13 cellular contexts compared by ENCODE assay signal in genomic region chr9:88418715-88419540, GRCh38. TPM values are rescaled to one million over a fixed set of nuclear protein-coding genes. Genes with fewer than 3 reads are reported as not detected.
DNase-seq lines count a peak whose midpoint lies in the region; ATAC-seq and TF ChIP-seq lines count a peak whose summit lies in the region.
"Had no signal": no experiment of that assay in that cellular context is flagged by ENCODE, and none has a peak within 500 bp of the region (broad histone marks: within the 10 kb centered on the region; RNA-seq: fewer than 3 reads in every experiment).

No MANE protein-coding gene starts in this region.

- RAD21 ChIA-PET in HCT116 (lab: Charles Lee; ENCODE audit: low non-redundant PET in 1 of 2, low total read pairs in 2 of 2, uncharacterized antibody in 2 of 2, unreplicated experiment in 2 of 2), result no interaction called here

- POLR2A ChIA-PET in HCT116 (lab: Charles Lee), result no interaction called here
- POLR2A ChIA-PET in activated CD8-positive, alpha-beta T cell treated with anti-CD3 and anti-CD28 coated beads for 36 hours (lab: Charles Lee), result interaction anchor here (0.7 kb wide), 1 partner anchor 9 kb away, joined by 3 read pairs; no protein-coding TSS in a partner anchor

- H4K20me1 ChIP-seq in HCT116 (ENCODE audit: insufficient read depth), result no peaks in the 10 kb centered on the region

- intact Hi-C loops in HCT116 (cut with micrococcal nuclease) (no loop called here), body of pancreas (cut with DNase I) (no loop called here)
- intact Hi-C loops in activated CD8-positive, alpha-beta T cell treated with anti-CD3 and anti-CD28 coated beads for 36 hours (cut with micrococcal nuclease), result no loop called here

- H3K27me3 ChIP-seq in HCT116 (ENCODE audit: insufficient read depth, low read length) (no peaks in the 10 kb centered on the region), foreskin keratinocyte (no peaks in the 10 kb centered on the region), body of pancreas (no peaks in the 10 kb centered on the region)
- H3K27me3 ChIP-seq: heart left ventricle, spleen, tibial artery had no signal

- no peak overlapping the region for H3K4me3 Mint-ChIP-seq in activated CD8-positive, alpha-beta T cell treated with anti-CD3 and anti-CD28 coated beads for 36 hours
- H3K4me3 Mint-ChIP-seq: CD8-positive, alpha-beta T cell had no signal

- H3K9me3 ChIP-seq in HCT116 (ENCODE audit: control insufficient read depth in 1 of 2, insufficient read depth in 1 of 2, low read depth in 1 of 2, low read length in 2 of 2), result peaks cover 20 to 30% of the 10 kb centered on the region in 2 experiments
- H3K9me3 ChIP-seq in body of pancreas, result peaks cover 0 to 5% (median 0%) of the 10 kb centered on the region in 3 donors

- H3K36me3 Mint-ChIP-seq in activated CD8-positive, alpha-beta T cell treated with anti-CD3 and anti-CD28 coated beads for 36 hours (ENCODE audit: low read depth), result peaks cover 66% of the 10 kb centered on the region

- no peaks in the 10 kb centered on the region for H3K9me2 ChIP-seq in HCT116 (ENCODE audit: insufficient read depth)

- H3K79me2 ChIP-seq in HCT116 (ENCODE audit: insufficient read depth, low read length), result peaks cover 97% of the 10 kb centered on the region

- no peak for TF ChIP-seq POLR2A in HCT116 (IDR thresholded peaks at IDR 0.05; ENCODE audit: borderline replicate concordance, extremely low read depth, insufficient read depth, insufficient read length)
- TF ChIP-seq POLR2A in body of pancreas (IDR thresholded peaks at IDR 0.05), result no peak

- WGBS in body of pancreas, 2 donors, result 89 to 95% methylated on average over 7 of the region's 7 CpGs

- peaks cover 23% of the 10 kb centered on the region for H3K4me1 Mint-ChIP-seq in activated CD8-positive, alpha-beta T cell treated with anti-CD3 and anti-CD28 coated beads for 36 hours (ENCODE audit: low read depth)

- H3K9me3 Mint-ChIP-seq in activated CD8-positive, alpha-beta T cell treated with anti-CD3 and anti-CD28 coated beads for 36 hours, result peaks cover 32% of the 10 kb centered on the region

- H3K27me3 Mint-ChIP-seq in activated CD8-positive, alpha-beta T cell treated with anti-CD3 and anti-CD28 coated beads for 36 hours, result no peaks in the 10 kb centered on the region

- H3K4me3 ChIP-seq in HCT116 (replicated peaks in 1 of 2; ENCODE audit: low read depth in 1 of 2, low read length in 2 of 2) (no peak overlapping the region), body of pancreas (no peak overlapping the region)
- H3K4me3 ChIP-seq: heart left ventricle, spleen, tibial artery had no signal

- H3K27ac ChIP-seq in HCT116 (ENCODE audit: low read depth, low read length) (no peak overlapping the region), foreskin keratinocyte (no peak overlapping the region), body of pancreas (no peak overlapping the region)
- H3K27ac ChIP-seq: heart left ventricle, spleen, tibial artery had no signal

- H3K4me1 ChIP-seq in HCT116 (ENCODE audit: control insufficient read depth in 1 of 2, insufficient read depth in 2 of 2, low read length in 2 of 2), result peaks cover 0 to 12% of the 10 kb centered on the region in 2 experiments; a peak in 1 of 4 replicates
- no peaks in the 10 kb centered on the region for H3K4me1 ChIP-seq in foreskin keratinocyte
- H3K4me1 ChIP-seq in body of pancreas, result no peaks in the 10 kb centered on the region
- H3K4me1 ChIP-seq: heart left ventricle, spleen, tibial artery had no signal

- peak overlapping the region; percentile 20; the same call in 1 of the 2 replicates for H3K4me2 ChIP-seq in HCT116 (ENCODE audit: low read length)

- H3K9ac ChIP-seq in HCT116 (ENCODE audit: low read length), result no peak overlapping the region

- ATAC-seq in HCT116, result no peak
- ATAC-seq in activated CD8-positive, alpha-beta T cell treated with anti-CD3 and anti-CD28 coated beads for 36 hours, result peak; percentile 92
- peak; percentile 75 for ATAC-seq in foreskin keratinocyte
- ATAC-seq in body of pancreas, result no peak
- ATAC-seq in HG03342 (IDR thresholded peaks at IDR 0.05; ENCODE audit: unreplicated experiment), result no peak
- ATAC-seq: CD8-positive, alpha-beta T cell; heart left ventricle had no signal

- TF ChIP-seq CTCF in HCT116 (IDR thresholded peaks at IDR 0.05 in 2 of 3, conservative IDR thresholded peaks at IDR 0.05 in 1 of 3; ENCODE audit: borderline replicate concordance in 1 of 3, insufficient read depth in 1 of 3, low read depth in 2 of 3, low read length in 2 of 3) (no peak), foreskin keratinocyte (conservative IDR thresholded peaks at IDR 0.05) (no peak), body of pancreas (IDR thresholded peaks at IDR 0.05) (no peak)
- TF ChIP-seq CTCF in activated CD8-positive, alpha-beta T cell treated with anti-CD3 and anti-CD28 coated beads for 36 hours (IDR thresholded peaks at IDR 0.05), result no peak

- peak overlapping the region; percentile 69 for H3K27ac Mint-ChIP-seq in activated CD8-positive, alpha-beta T cell treated with anti-CD3 and anti-CD28 coated beads for 36 hours

- CTCF ChIA-PET in HCT116 (lab: Charles Lee), result no interaction called here
- CTCF ChIA-PET in activated CD8-positive, alpha-beta T cell treated with anti-CD3 and anti-CD28 coated beads for 36 hours (lab: Charles Lee), result no interaction called here

- BruUV-seq in HCT116 (replicated peaks; lab: Mats Ljungman, UMichigan), result no TSS peak

- no peak for TF ChIP-seq RAD21 in HCT116 (IDR thresholded peaks at IDR 0.05; ENCODE audit: low read depth)

- no peak overlapping the region for H2AFZ ChIP-seq in HCT116 (ENCODE audit: low read depth, low read length, poor library complexity, severe bottlenecking)

- DNase-seq in A172 (ENCODE audit: low spot score) (peak; percentile 92), HCT116 (ENCODE audit: low read depth, low spot score) (no peak), foreskin keratinocyte (peak; percentile 67 to 84), body of pancreas (no peak), NCI-H2081 treated with DMSO at 0.1 percent for 48 hours (lab: John Stamatoyannopoulos, UW) (no peak), NCI-H2227 treated with DMSO at 0.1 percent for 48 hours (lab: John Stamatoyannopoulos, UW) (no peak)
- DNase-seq in activated CD8-positive, alpha-beta T cell treated with anti-CD3 and anti-CD28 coated beads for 36 hours, result peak; percentile 64
- DNase-seq: CD8-positive, alpha-beta T cell; heart left ventricle; NCI-H1417; spleen; tibial artery had no signal

- H3K36me3 ChIP-seq in HCT116 (ENCODE audit: control insufficient read depth in 1 of 2, insufficient read depth in 2 of 2, low read length in 2 of 2) (peaks cover 0 to 31% of the 10 kb centered on the region in 2 experiments; a peak in 1 of 4 replicates), body of pancreas (replicated peaks in 1 of 2; ENCODE audit: insufficient read depth in 1 of 2, low read depth in 2 of 2) (no peaks in the 10 kb centered on the region)

TF ChIP-seq in HCT116, 20 proteins besides CTCF, POLR2A, EP300 and RAD21:
- TF ChIP-seq EGR1 (IDR thresholded peaks at IDR 0.05; ENCODE audit: low read depth), result no peak
- peak; percentile 87 for TF ChIP-seq CBX3 (IDR thresholded peaks at IDR 0.05; ENCODE audit: low read depth)
TF ChIP-seq in HCT116: peak in this region for 1.

RNA-seq across cellular contexts. Expression of gene SPIN1, which starts 30.7 kb away (rescaled TPM):
- 160 and 246 TPM in 2 replicates for total RNA-seq in A172 (2014; rRNA removed; shearing (Covaris generic))
- total RNA-seq in HCT116 (2021; ENCODE audit: unreplicated experiment) (74.0 TPM), foreskin keratinocyte (62.4 and 65.4 TPM in 2 replicates), body of pancreas (10 to 100 TPM; 21.8 to 42.8 TPM)
- polyA plus RNA-seq in HCT116 (2012), result 29.5 and 32.8 TPM in 2 replicates
- 10 to 100 TPM; 31.2 to 32.0 TPM for total RNA-seq in activated CD8-positive, alpha-beta T cell treated with anti-CD3 and anti-CD28 coated beads for 36 hours
- 14.1 and 17.8 TPM in 2 replicates for polyA plus RNA-seq in foreskin keratinocyte

Comparison
In these comparisons a context has a peak if more than half of its experiments do, and no peak if none do; other contexts are left out.
1. DNase-seq: peak in A172 (single experiment), activated CD8-positive, alpha-beta T cell treated with anti-CD3 and anti-CD28 coated beads for 36 hours (single experiment) and foreskin keratinocyte (2 of 2); none in HCT116 (single experiment), body of pancreas (0 of 4), NCI-H2081 treated with DMSO at 0.1 percent for 48 hours (single experiment) and NCI-H2227 treated with DMSO at 0.1 percent for 48 hours (single experiment).
2. ATAC-seq: peak in activated CD8-positive, alpha-beta T cell treated with anti-CD3 and anti-CD28 coated beads for 36 hours (single experiment) and foreskin keratinocyte (single experiment); none in HCT116 (single experiment), body of pancreas (single experiment) and HG03342 (single experiment).